In genomic region chr2:7010376-7010775, GRCh38 we compare ENCODE assay signal across 12 cellular contexts.
DNase-seq lines count a peak whose midpoint lies in the region; ATAC-seq and TF ChIP-seq lines count a peak whose summit lies in the region.
"Had no signal": no experiment of that assay in that cellular context is flagged by ENCODE, and none has a peak within 500 bp of the region (broad histone marks: within the 10 kb centered on the region; RNA-seq: fewer than 3 reads in every experiment).

No MANE protein-coding gene starts in this region.

- H3K9me3 Mint-ChIP-seq in activated CD4-positive, alpha-beta T cell treated with anti-CD3 and anti-CD28 coated beads, Interleukin-2, amount 10 ng/mL, durations not matched to agents 7 days and 5 days, result no peaks in the 10 kb centered on the region
- H3K9me3 Mint-ChIP-seq: CD8-positive, alpha-beta memory T cell; natural killer cell had no signal

- intact Hi-C loops in upper lobe of right lung (cut with DNase I), result no loop called here

- no peak overlapping the region for H3K27ac Mint-ChIP-seq in activated CD4-positive, alpha-beta T cell treated with anti-CD3 and anti-CD28 coated beads, Interleukin-2, amount 10 ng/mL, durations not matched to agents 7 days and 5 days
- H3K27ac Mint-ChIP-seq: natural killer cell had no signal

- H3K4me1 ChIP-seq in upper lobe of right lung, result peaks cover 23% of the 10 kb centered on the region

- CTCF ChIA-PET in activated CD4-positive, alpha-beta T cell treated with anti-CD3 and anti-CD28 coated beads, Interleukin-2, amount 10 ng/mL, durations not matched to agents 7 days and 5 days (lab: Charles Lee), result no interaction called here

- peak; percentile 77 for DNase-seq in AG09319 (ENCODE audit: extremely low read depth, low read depth)
- peak; percentile 97 for DNase-seq in fibroblast of peridontal ligament (ENCODE audit: extremely low read depth)
- DNase-seq in renal cortical epithelial cell (ENCODE audit: low read depth), result peak; percentile 33
- DNase-seq in upper lobe of right lung, result no peak
- no peak for DNase-seq in epidermal melanocyte (ENCODE audit: insufficient read length, low spot score)
- no peak for DNase-seq in activated CD4-positive, alpha-beta T cell treated with anti-CD3 and anti-CD28 coated beads, Interleukin-2, amount 10 ng/mL, durations not matched to agents 7 days and 5 days
- no peak for DNase-seq in NCI-H187 (lab: John Stamatoyannopoulos, UW)
- DNase-seq: CD8-positive, alpha-beta memory T cell; natural killer cell; NCI-H510A had no signal

- H3K4me1 Mint-ChIP-seq in activated CD4-positive, alpha-beta T cell treated with anti-CD3 and anti-CD28 coated beads, Interleukin-2, amount 10 ng/mL, durations not matched to agents 7 days and 5 days, result peaks cover 33% of the 10 kb centered on the region

- H3K36me3 ChIP-seq in upper lobe of right lung, result no peaks in the 10 kb centered on the region

- H3K27ac ChIP-seq in upper lobe of right lung, result no peak overlapping the region

- peaks cover 37% of the 10 kb centered on the region for H3K36me3 Mint-ChIP-seq in activated CD4-positive, alpha-beta T cell treated with anti-CD3 and anti-CD28 coated beads, Interleukin-2, amount 10 ng/mL, durations not matched to agents 7 days and 5 days (ENCODE audit: low read depth)
- H3K36me3 Mint-ChIP-seq: natural killer cell had no signal

- no peaks in the 10 kb centered on the region for H3K27me3 Mint-ChIP-seq in activated CD4-positive, alpha-beta T cell treated with anti-CD3 and anti-CD28 coated beads, Interleukin-2, amount 10 ng/mL, durations not matched to agents 7 days and 5 days
- H3K27me3 Mint-ChIP-seq: CD8-positive, alpha-beta memory T cell had no signal

- TF ChIP-seq CTCF in AG09319 (IDR thresholded peaks at IDR 0.05; ENCODE audit: low read depth, low read length), result no peak
- no peak for TF ChIP-seq CTCF in upper lobe of right lung (IDR thresholded peaks at IDR 0.05)

- no peak overlapping the region for H3K4me3 Mint-ChIP-seq in activated CD4-positive, alpha-beta T cell treated with anti-CD3 and anti-CD28 coated beads, Interleukin-2, amount 10 ng/mL, durations not matched to agents 7 days and 5 days
- H3K4me3 Mint-ChIP-seq: CD8-positive, alpha-beta memory T cell; natural killer cell had no signal

- ATAC-seq in SK-N-SH treated with all-trans-retinoic acid at 6 μM for 48 hours (peak; percentile 19), upper lobe of right lung (no peak)
- ATAC-seq: GM12878, natural killer cell had no signal

- H3K4me3 ChIP-seq in upper lobe of right lung, result no peak overlapping the region
- H3K4me3 ChIP-seq: GM12878 had no signal

- H3K9me3 ChIP-seq in upper lobe of right lung, result no peaks in the 10 kb centered on the region

- POLR2A ChIA-PET in activated CD4-positive, alpha-beta T cell treated with anti-CD3 and anti-CD28 coated beads, Interleukin-2, amount 10 ng/mL, durations not matched to agents 7 days and 5 days (lab: Charles Lee), result no interaction called here

- H3K27me3 ChIP-seq in upper lobe of right lung, result no peaks in the 10 kb centered on the region

TF ChIP-seq in SK-N-SH treated with all-trans-retinoic acid at 6 μM for 48 hours, 23 proteins besides CTCF, POLR2A, EP300 and RAD21 (continues in another document):
- TF ChIP-seq TOX (CRISPR knock-in tag; IDR thresholded peaks at IDR 0.05; ENCODE audit: borderline replicate concordance) (peak; percentile 83; the same call in 1 of the 2 replicates), CSDC2 (CRISPR knock-in tag; IDR thresholded peaks at IDR 0.05) (peak; percentile 96), ISL1 (CRISPR knock-in tag; IDR thresholded peaks at IDR 0.05) (peak; percentile 68), OSR1 (CRISPR knock-in tag; IDR thresholded peaks at IDR 0.05) (no peak), PPARA (CRISPR knock-in tag; IDR thresholded peaks at IDR 0.05; ENCODE audit: borderline replicate concordance) (no peak), BACH2 (CRISPR knock-in tag; IDR thresholded peaks at IDR 0.05; ENCODE audit: borderline replicate concordance) (no peak), POU6F1 (CRISPR knock-in tag; IDR thresholded peaks at IDR 0.05; ENCODE audit: borderline replicate concordance, low read depth) (no peak), ZNF70 (CRISPR knock-in tag; IDR thresholded peaks at IDR 0.05) (no peak), RARB (CRISPR knock-in tag; IDR thresholded peaks at IDR 0.05) (0 out of 2 replicates have a peak, but pooled peaks have one; percentile 71), ZFP30 (CRISPR knock-in tag; IDR thresholded peaks at IDR 0.05) (no peak), CSRNP3 (CRISPR knock-in tag; IDR thresholded peaks at IDR 0.05) (no peak), TCF4 (CRISPR knock-in tag; IDR thresholded peaks at IDR 0.05; ENCODE audit: borderline replicate concordance) (no peak), ZNF8 (CRISPR knock-in tag; IDR thresholded peaks at IDR 0.05) (no peak), TSHZ2 (CRISPR knock-in tag; IDR thresholded peaks at IDR 0.05) (no peak), ZC3H10 (CRISPR knock-in tag; IDR thresholded peaks at IDR 0.05) (peak; percentile 83), CREB5 (CRISPR knock-in tag; IDR thresholded peaks at IDR 0.05; ENCODE audit: low read depth) (no peak)

Comparison
In these comparisons a context has a peak if more than half of its experiments do, and no peak if none do; other contexts are left out.
1. DNase-seq: peak in AG09319 (single experiment), fibroblast of peridontal ligament (single experiment) and renal cortical epithelial cell (single experiment); none in upper lobe of right lung (single experiment), epidermal melanocyte (single experiment), activated CD4-positive, alpha-beta T cell treated with anti-CD3 and anti-CD28 coated beads, Interleukin-2, amount 10 ng/mL, durations not matched to agents 7 days and 5 days (single experiment) and NCI-H187 (0 of 2).